26 cellular contexts compared by ENCODE assay signal in the genomic region with DNA sequence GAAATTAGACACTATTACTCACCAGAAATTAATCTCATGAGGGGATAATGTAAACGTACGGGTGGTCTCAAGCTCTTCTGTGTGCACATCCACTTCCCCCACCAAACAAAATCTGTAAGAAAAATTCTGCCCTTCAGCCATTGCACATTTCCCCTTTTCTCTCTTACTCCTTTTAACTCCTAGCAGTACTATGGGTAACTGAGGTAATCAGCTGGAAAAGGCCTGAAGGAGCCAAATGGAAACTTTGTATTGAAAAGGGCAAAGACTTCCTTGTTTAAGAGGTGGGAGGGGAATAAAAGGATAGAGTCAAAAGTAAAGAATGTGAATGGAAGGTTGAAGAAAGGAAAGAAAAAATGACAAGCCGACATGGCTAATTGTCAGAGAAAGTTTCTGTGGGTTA.
"Had no signal": no experiment of that assay in that cellular context is flagged by ENCODE, and none has a peak within 500 bp of the region (broad histone marks: within the 10 kb centered on the region; RNA-seq: fewer than 3 reads in every experiment).

No MANE protein-coding gene starts in this region.

- FAIRE-seq: endothelial cell of umbilical vein, islet of Langerhans, small intestine had no signal

- H3K9me3 ChIP-seq: esophagus muscularis mucosa, gastroesophageal sphincter, heart right ventricle, left lung, right lobe of liver, suprapubic skin, transverse colon, upper lobe of right lung, uterus had no signal

- ATAC-seq: foreskin keratinocyte; gastroesophageal sphincter; heart right ventricle; left cardiac atrium; left lung; naive thymus-derived CD4-positive, alpha-beta T cell; right lobe of liver; stimulated activated naive CD8-positive, alpha-beta T cell treated with anti-CD3 and anti-CD28 coated beads, Interleukin-15, amount 100 ng/mL, for 72 hours; upper lobe of right lung had no signal

- H3K27me3 ChIP-seq: esophagus muscularis mucosa, gastroesophageal sphincter, heart right ventricle, left lung, neural progenitor cell, right lobe of liver, suprapubic skin, transverse colon, upper lobe of right lung, uterus had no signal

- H3K4me3 ChIP-seq: esophagus muscularis mucosa, gastroesophageal sphincter, heart right ventricle, left lung, neural progenitor cell, right lobe of liver, suprapubic skin, transverse colon, upper lobe of right lung, uterus had no signal

- H3K36me3 ChIP-seq: esophagus muscularis mucosa, gastroesophageal sphincter, heart right ventricle, left lung, neural progenitor cell, right lobe of liver, suprapubic skin, transverse colon, upper lobe of right lung, uterus had no signal

- DNase-seq: effector CD8-positive, alpha-beta T cell; foreskin keratinocyte; heart right ventricle; hippocampal formation; left cardiac atrium; left lung; mammary epithelial cell; mesendoderm; midbrain; naive thymus-derived CD4-positive, alpha-beta T cell; right lobe of liver; small intestine; stimulated activated CD4-positive, alpha-beta T cell treated with anti-CD3 and anti-CD28 coated beads, Interleukin-15, amount 100 ng/mL, for 24 hours; stimulated activated CD4-positive, alpha-beta T cell treated with anti-CD3 and anti-CD28 coated beads, Interleukin-2, amount 100 ng/mL, for 48 hours; stimulated activated naive CD4-positive, alpha-beta T cell; stimulated activated naive CD8-positive, alpha-beta T cell treated with anti-CD3 and anti-CD28 coated beads, Interleukin-15, amount 100 ng/mL, for 72 hours; transverse colon; upper lobe of right lung; uterus had no signal

- H3K4me1 ChIP-seq: esophagus muscularis mucosa, foreskin keratinocyte, heart right ventricle, left lung, neural progenitor cell, parathyroid adenoma, right lobe of liver, suprapubic skin, transverse colon, upper lobe of right lung had no signal

- H3K27ac ChIP-seq: esophagus muscularis mucosa, foreskin keratinocyte, gastroesophageal sphincter, heart right ventricle, left lung, neural progenitor cell, parathyroid adenoma, right lobe of liver, suprapubic skin, transverse colon, upper lobe of right lung, uterus had no signal
